ENCODE assay signal across 8 cellular contexts in genomic region chr11:2420502-2421225, GRCh38. TPM values are rescaled to one million over a fixed set of nuclear protein-coding genes. Genes with fewer than 3 reads are reported as not detected.
DNase-seq lines count a peak whose midpoint lies in the region; ATAC-seq and TF ChIP-seq lines count a peak whose summit lies in the region.

No MANE protein-coding gene starts in this region.

- H3K9me3 ChIP-seq in ascending aorta (no peaks in the 10 kb centered on the region), hepatocyte (ENCODE audit: low read depth) (no peaks in the 10 kb centered on the region), gastrocnemius medialis (no peaks in the 10 kb centered on the region)

- H3K4me1 ChIP-seq in ascending aorta = peaks cover 0 to 3% of the 10 kb centered on the region in 2 donors
- H3K4me1 ChIP-seq in hepatocyte (ENCODE audit: insufficient read depth) = no peaks in the 10 kb centered on the region
- H3K4me1 ChIP-seq in gastrocnemius medialis = no peaks in the 10 kb centered on the region

- H4K20me1 ChIP-seq in hepatocyte (ENCODE audit: insufficient read depth, poor library complexity, severe bottlenecking) = no peaks in the 10 kb centered on the region

- 37% methylated on average over 38 of the region's 44 CpGs for WGBS in hepatocyte (ENCODE audit: low lambda C conversion rate, missing lambda C conversion rate)

- no peak for DNase-seq in BJ (ENCODE audit: low read depth)
- peak; percentile 72 for DNase-seq in NCI-H146 treated with DMSO at 0.1 percent for 48 hours (lab: John Stamatoyannopoulos, UW; ENCODE audit: unreplicated experiment)
- DNase-seq in T-helper 22 cell (ENCODE audit: low read depth) = peak; percentile 29
- DNase-seq in ascending aorta (ENCODE audit: low spot score in 2 of 2) = peak in 1 of 2 donors; percentile 82
- DNase-seq in hepatocyte (ENCODE audit: low spot score) = peak; percentile 90
- DNase-seq in gastrocnemius medialis = peak; percentile 29 to 45

- intact Hi-C loops in ascending aorta (cut with DNase I) (loop anchor here (1.0 kb wide), 2 partner anchors 115 to 223 kb away; no protein-coding TSS in a partner anchor), gastrocnemius medialis (cut with DNase I; ENCODE audit: low total_unique reads) (loop anchor here (1.0 kb wide), 2 partner anchors 115 to 223 kb away; no protein-coding TSS in a partner anchor)

- in situ Hi-C loops in gastrocnemius medialis (cut with MboI; ENCODE audit: low sequenced_read_pairs in 4 of 4) = loop anchor here (10.0 to 25.0 kb wide), 6 partner anchors 106 to 474 kb away; no protein-coding TSS in a partner anchor

- H3K36me3 ChIP-seq in BJ (ENCODE audit: control insufficient read depth, insufficient read depth, low read length) (no peaks in the 10 kb centered on the region), ascending aorta (no peaks in the 10 kb centered on the region), hepatocyte (replicated peaks; ENCODE audit: insufficient read depth, low read depth) (no peaks in the 10 kb centered on the region), gastrocnemius medialis (no peaks in the 10 kb centered on the region)

- no peak overlapping the region for H3K4me2 ChIP-seq in hepatocyte

- peak; percentile 95 for TF ChIP-seq CTCF in BJ (IDR thresholded peaks at IDR 0.05; ENCODE audit: insufficient read depth, low read depth, low read length)
- TF ChIP-seq CTCF in ascending aorta (IDR thresholded peaks at IDR 0.05) = peak; percentile 90 to 96 (median 96)
- TF ChIP-seq CTCF in hepatocyte (IDR thresholded peaks at IDR 0.05; ENCODE audit: poor library complexity) = peak; percentile 94
- peak; percentile 87 to 97 (median 94) for TF ChIP-seq CTCF in gastrocnemius medialis (IDR thresholded peaks at IDR 0.05 in 4 of 5, conservative IDR thresholded peaks at IDR 0.05 in 1 of 5)

- no peak for TF ChIP-seq POLR2A in gastrocnemius medialis (IDR thresholded peaks at IDR 0.05)

- POLR2A ChIA-PET in BJ (lab: Charles Lee) = no interaction called here

- H3K27ac ChIP-seq in ascending aorta = no peak overlapping the region
- no peak overlapping the region for H3K27ac ChIP-seq in hepatocyte
- H3K27ac ChIP-seq in gastrocnemius medialis = no peak overlapping the region

- H3K27me3 ChIP-seq in BJ (ENCODE audit: control insufficient read depth, insufficient read depth, low read length) (no peaks in the 10 kb centered on the region), ascending aorta (no peaks in the 10 kb centered on the region), hepatocyte (no peaks in the 10 kb centered on the region), gastrocnemius medialis (no peaks in the 10 kb centered on the region)

- no peaks in the 10 kb centered on the region for H3K9me2 ChIP-seq in hepatocyte (replicated peaks; ENCODE audit: insufficient read depth)

- H2AFZ ChIP-seq in hepatocyte = peak overlapping the region; percentile 16

- CTCF ChIA-PET in BJ (lab: Yijun Ruan, JAX) = interaction anchor here (0.6 to 11.8 kb wide), 66 partner anchors 9 to 874 kb away, joined by 3 to 519 read pairs (median 4); partner anchors contain the start of genes C11orf21, KCNQ1, TRPM5 and TSPAN32

- ATAC-seq in GM21717 (IDR thresholded peaks at IDR 0.05; ENCODE audit: unreplicated experiment) (peak; percentile 57), gastrocnemius medialis (peak; percentile 78 to 93), GM18519 (IDR thresholded peaks at IDR 0.05; ENCODE audit: low FRiP score, unreplicated experiment) (no peak)

- H3K79me2 ChIP-seq in hepatocyte = no peaks in the 10 kb centered on the region

- H3K4me3 ChIP-seq in BJ (ENCODE audit: low read depth, low read length) (no peak overlapping the region), ascending aorta (no peak overlapping the region), hepatocyte (no peak overlapping the region), gastrocnemius medialis (peak overlapping the region in 1 of 4 donors; percentile 41)

RNA-seq across cellular contexts. Expression of gene TSSC4, which starts 20.1 kb away (rescaled TPM):
- polyA plus RNA-seq in BJ (2011; rRNA removed) = 16.3 and 30.5 TPM in 2 replicates
- 18.0 and 20.7 TPM in 2 replicates for polyA minus RNA-seq in BJ (2011; rRNA and poly(A)+ RNA removed)
- 183 TPM for total RNA-seq in ascending aorta
- total RNA-seq in hepatocyte = 31.4 and 33.8 TPM in 2 replicates
- 68.5 and 85.4 TPM in 2 replicates for polyA plus RNA-seq in hepatocyte
- 10 to 100 TPM; 53.4 to 92.5 (median 76.8) TPM for total RNA-seq in gastrocnemius medialis

RNA-seq across cellular contexts. Expression of gene TRPM5, which starts 23.6 kb away (rescaled TPM):
- polyA plus RNA-seq in BJ (2011; rRNA removed) = not detected in 2 replicates
- not detected in 2 replicates for polyA minus RNA-seq in BJ (2011; rRNA and poly(A)+ RNA removed)
- not detected for total RNA-seq in ascending aorta
- 0.07 and 0.32 TPM in 2 replicates for total RNA-seq in hepatocyte
- 0.13 and 0.36 TPM in 2 replicates for polyA plus RNA-seq in hepatocyte
- not detected for total RNA-seq in gastrocnemius medialis

RNA-seq across cellular contexts. Expression of gene KCNQ1, which starts 24.1 kb away (rescaled TPM):
- polyA plus RNA-seq in BJ (2011; rRNA removed) (not detected in 2 replicates), hepatocyte (4.9 and 6.4 TPM in 2 replicates)
- 0.09 TPM in 1 of 2 replicates, not detected in the other for polyA minus RNA-seq in BJ (2011; rRNA and poly(A)+ RNA removed)
- total RNA-seq in ascending aorta (2.3 TPM), hepatocyte (1.8 and 4.0 TPM in 2 replicates), gastrocnemius medialis (under 1 TPM; 0.15 to 1.00 (median 0.67) TPM)

RNA-seq across cellular contexts. Expression of gene CD81, which starts 43.6 kb away (rescaled TPM):
- polyA plus RNA-seq in BJ (2011; rRNA removed) (479 and 875 TPM in 2 replicates), hepatocyte (471 and 472 TPM in 2 replicates)
- polyA minus RNA-seq in BJ (2011; rRNA and poly(A)+ RNA removed) = 860 and 873 TPM in 2 replicates
- total RNA-seq in ascending aorta (801 TPM), hepatocyte (216 and 233 TPM in 2 replicates), gastrocnemius medialis (10 to 100 TPM; 54.5 to 87.0 (median 66.8) TPM)
